ENCODE assay signal across 1 cellular context in the genomic region with DNA sequence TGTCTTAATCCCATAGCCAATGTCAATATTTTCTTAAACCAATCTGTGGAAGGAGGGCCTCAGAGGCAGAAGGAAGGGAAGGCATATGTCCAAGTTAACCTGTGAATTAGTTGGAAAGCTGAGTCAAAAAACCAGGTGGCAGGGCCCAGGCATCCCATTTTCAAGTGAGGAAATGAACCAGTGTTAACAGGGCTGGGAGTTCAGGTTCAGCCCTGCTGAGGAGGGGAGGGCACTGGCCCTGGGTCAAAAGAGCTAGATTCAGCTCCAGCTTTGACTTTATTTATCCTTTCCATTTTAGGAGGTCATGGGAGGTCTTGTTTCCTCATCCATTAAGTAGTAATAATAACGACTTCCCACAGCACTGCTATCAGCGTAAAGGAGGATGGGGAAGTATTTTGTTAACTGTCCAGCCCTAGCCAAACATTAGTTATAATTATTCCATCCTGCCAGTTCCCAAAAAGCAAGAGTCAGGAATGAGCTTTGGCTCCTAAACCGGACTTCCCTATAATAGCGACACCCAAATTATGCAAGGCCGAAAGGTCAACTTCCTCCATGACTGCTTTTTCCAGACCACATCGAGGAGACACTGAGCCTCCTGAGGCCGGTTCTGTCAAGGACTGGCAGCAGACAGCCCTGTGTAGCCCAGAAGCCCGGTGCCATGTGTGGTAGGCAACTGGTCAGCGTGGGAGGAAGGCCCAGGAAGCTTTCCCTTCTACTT.
A peak's percentile ranks its signal among the peaks of the same experiment; 100 is the strongest.
TF ChIP-seq lines count a peak whose summit lies in the region.

No MANE protein-coding gene starts in this region.

TF ChIP-seq in K562, 482 proteins besides CTCF, POLR2A, EP300 and RAD21:
- TF ChIP-seq ILF3 (IDR thresholded peaks at IDR 0.05; ENCODE audit: borderline replicate concordance) (no peak), MGA (IDR thresholded peaks at IDR 0.05) (0 out of 2 replicates have a peak, but pooled peaks have one; percentile 28), SPI1 (IDR thresholded peaks at IDR 0.05; ENCODE audit: borderline replicate concordance, low read depth, low read length) (peak; percentile 16; the same call in 1 of the 2 replicates), ZNF175 (CRISPR knock-in tag; IDR thresholded peaks at IDR 0.05; ENCODE audit: low read depth) (0 out of 2 replicates have a peak, but pooled peaks have one; percentile 52)
